Comparison of ENCODE assay signal across 1 cellular context in genomic region chr17:50934672-50935200, GRCh38.
TF ChIP-seq lines count a peak whose summit lies in the region.

No MANE protein-coding gene starts in this region.

TF ChIP-seq in K562, 482 proteins besides CTCF, POLR2A, EP300 and RAD21 (continued from another document):
- TF ChIP-seq, protein P1, sequence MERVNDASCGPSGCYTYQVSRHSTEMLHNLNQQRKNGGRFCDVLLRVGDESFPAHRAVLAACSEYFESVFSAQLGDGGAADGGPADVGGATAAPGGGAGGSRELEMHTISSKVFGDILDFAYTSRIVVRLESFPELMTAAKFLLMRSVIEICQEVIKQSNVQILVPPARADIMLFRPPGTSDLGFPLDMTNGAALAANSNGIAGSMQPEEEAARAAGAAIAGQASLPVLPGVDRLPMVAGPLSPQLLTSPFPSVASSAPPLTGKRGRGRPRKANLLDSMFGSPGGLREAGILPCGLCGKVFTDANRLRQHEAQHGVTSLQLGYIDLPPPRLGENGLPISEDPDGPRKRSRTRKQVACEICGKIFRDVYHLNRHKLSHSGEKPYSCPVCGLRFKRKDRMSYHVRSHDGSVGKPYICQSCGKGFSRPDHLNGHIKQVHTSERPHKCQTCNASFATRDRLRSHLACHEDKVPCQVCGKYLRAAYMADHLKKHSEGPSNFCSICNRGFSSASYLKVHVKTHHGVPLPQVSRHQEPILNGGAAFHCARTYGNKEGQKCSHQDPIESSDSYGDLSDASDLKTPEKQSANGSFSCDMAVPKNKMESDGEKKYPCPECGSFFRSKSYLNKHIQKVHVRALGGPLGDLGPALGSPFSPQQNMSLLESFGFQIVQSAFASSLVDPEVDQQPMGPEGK (CRISPR knock-in tag; IDR thresholded peaks at IDR 0.05; ENCODE audit: borderline replicate concordance), result no peak
- TF ChIP-seq, protein P2, sequence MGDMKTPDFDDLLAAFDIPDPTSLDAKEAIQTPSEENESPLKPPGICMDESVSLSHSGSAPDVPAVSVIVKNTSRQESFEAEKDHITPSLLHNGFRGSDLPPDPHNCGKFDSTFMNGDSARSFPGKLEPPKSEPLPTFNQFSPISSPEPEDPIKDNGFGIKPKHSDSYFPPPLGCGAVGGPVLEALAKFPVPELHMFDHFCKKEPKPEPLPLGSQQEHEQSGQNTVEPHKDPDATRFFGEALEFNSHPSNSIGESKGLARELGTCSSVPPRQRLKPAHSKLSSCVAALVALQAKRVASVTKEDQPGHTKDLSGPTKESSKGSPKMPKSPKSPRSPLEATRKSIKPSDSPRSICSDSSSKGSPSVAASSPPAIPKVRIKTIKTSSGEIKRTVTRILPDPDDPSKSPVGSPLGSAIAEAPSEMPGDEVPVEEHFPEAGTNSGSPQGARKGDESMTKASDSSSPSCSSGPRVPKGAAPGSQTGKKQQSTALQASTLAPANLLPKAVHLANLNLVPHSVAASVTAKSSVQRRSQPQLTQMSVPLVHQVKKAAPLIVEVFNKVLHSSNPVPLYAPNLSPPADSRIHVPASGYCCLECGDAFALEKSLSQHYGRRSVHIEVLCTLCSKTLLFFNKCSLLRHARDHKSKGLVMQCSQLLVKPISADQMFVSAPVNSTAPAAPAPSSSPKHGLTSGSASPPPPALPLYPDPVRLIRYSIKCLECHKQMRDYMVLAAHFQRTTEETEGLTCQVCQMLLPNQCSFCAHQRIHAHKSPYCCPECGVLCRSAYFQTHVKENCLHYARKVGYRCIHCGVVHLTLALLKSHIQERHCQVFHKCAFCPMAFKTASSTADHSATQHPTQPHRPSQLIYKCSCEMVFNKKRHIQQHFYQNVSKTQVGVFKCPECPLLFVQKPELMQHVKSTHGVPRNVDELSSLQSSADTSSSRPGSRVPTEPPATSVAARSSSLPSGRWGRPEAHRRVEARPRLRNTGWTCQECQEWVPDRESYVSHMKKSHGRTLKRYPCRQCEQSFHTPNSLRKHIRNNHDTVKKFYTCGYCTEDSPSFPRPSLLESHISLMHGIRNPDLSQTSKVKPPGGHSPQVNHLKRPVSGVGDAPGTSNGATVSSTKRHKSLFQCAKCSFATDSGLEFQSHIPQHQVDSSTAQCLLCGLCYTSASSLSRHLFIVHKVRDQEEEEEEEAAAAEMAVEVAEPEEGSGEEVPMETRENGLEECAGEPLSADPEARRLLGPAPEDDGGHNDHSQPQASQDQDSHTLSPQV (IDR thresholded peaks at IDR 0.05), result peak; percentile 92
- TF ChIP-seq, protein P3, sequence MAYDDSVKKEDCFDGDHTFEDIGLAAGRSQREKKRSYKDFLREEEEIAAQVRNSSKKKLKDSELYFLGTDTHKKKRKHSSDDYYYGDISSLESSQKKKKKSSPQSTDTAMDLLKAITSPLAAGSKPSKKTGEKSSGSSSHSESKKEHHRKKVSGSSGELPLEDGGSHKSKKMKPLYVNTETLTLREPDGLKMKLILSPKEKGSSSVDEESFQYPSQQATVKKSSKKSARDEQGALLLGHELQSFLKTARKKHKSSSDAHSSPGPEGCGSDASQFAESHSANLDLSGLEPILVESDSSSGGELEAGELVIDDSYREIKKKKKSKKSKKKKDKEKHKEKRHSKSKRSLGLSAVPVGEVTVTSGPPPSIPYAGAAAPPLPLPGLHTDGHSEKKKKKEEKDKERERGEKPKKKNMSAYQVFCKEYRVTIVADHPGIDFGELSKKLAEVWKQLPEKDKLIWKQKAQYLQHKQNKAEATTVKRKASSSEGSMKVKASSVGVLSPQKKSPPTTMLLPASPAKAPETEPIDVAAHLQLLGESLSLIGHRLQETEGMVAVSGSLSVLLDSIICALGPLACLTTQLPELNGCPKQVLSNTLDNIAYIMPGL (CRISPR knock-in tag; IDR thresholded peaks at IDR 0.05), result no peak
- no peak for TF ChIP-seq ZNF174 (CRISPR knock-in tag; IDR thresholded peaks at IDR 0.05)
- no peak for TF ChIP-seq PHB2 (IDR thresholded peaks at IDR 0.05; ENCODE audit: low read depth)
- peak; percentile 63 for TF ChIP-seq TCF3 (CRISPR knock-in tag; IDR thresholded peaks at IDR 0.05)
- no peak for TF ChIP-seq FOXK2 (conservative IDR thresholded peaks at IDR 0.05 in 1 of 2, IDR thresholded peaks at IDR 0.05 in 1 of 2; ENCODE audit: low read depth in 2 of 2)
- TF ChIP-seq ID3 (CRISPR knock-in tag; IDR thresholded peaks at IDR 0.05), result no peak
- TF ChIP-seq ID3 (tag; IDR thresholded peaks at IDR 0.05), result no peak
- no peak for TF ChIP-seq TBL1XR1 (IDR thresholded peaks at IDR 0.05; ENCODE audit: low read length in 2 of 2)
- TF ChIP-seq CHCHD3 (CRISPR knock-in tag; IDR thresholded peaks at IDR 0.05), result no peak
- TF ChIP-seq ZFP30 (CRISPR knock-in tag; IDR thresholded peaks at IDR 0.05; ENCODE audit: borderline replicate concordance), result no peak
- TF ChIP-seq MED1 (CRISPR knock-in tag; IDR thresholded peaks at IDR 0.05; ENCODE audit: borderline replicate concordance), result no peak
- no peak for TF ChIP-seq SAFB (IDR thresholded peaks at IDR 0.05; ENCODE audit: borderline replicate concordance, low read depth, low read length)
- TF ChIP-seq NEUROD1 (IDR thresholded peaks at IDR 0.05; ENCODE audit: borderline replicate concordance, low read depth, low read length, partially characterized antibody), result peak; percentile 6
- TF ChIP-seq DIDO1 (tag; IDR thresholded peaks at IDR 0.05; ENCODE audit: low read depth), result no peak
- TF ChIP-seq L3MBTL2 (IDR thresholded peaks at IDR 0.05), result peak; percentile 69; the same call in 1 of the 2 replicates
- TF ChIP-seq HDGF (IDR thresholded peaks at IDR 0.05), result peak; percentile 90
- TF ChIP-seq THRAP3 (IDR thresholded peaks at IDR 0.05; ENCODE audit: borderline replicate concordance), result no peak
- no peak for TF ChIP-seq ETS1 (conservative IDR thresholded peaks at IDR 0.05; ENCODE audit: control insufficient read depth, low read depth, low read length)
- peak; percentile 70 for TF ChIP-seq CBFA2T2 (conservative IDR thresholded peaks at IDR 0.05)
- no peak for TF ChIP-seq U2AF1 (optimal IDR thresholded peaks at IDR 0.05; ENCODE audit: low read depth, low read length)
- peak in 1 of 2 experiments; percentile 20; a peak in 1 of 4 replicates for TF ChIP-seq TRIM24 (IDR thresholded peaks at IDR 0.05)
- no peak for TF ChIP-seq NFYB (IDR thresholded peaks at IDR 0.05; ENCODE audit: extremely low read depth, insufficient read length)
- no peak for TF ChIP-seq DDX20 (tag; IDR thresholded peaks at IDR 0.05; ENCODE audit: low read depth)
- TF ChIP-seq JUNB (CRISPR knock-in tag; conservative IDR thresholded peaks at IDR 0.05), result no peak
- 0 out of 2 replicates have a peak, but pooled peaks have one; percentile 26 for TF ChIP-seq SMARCA4 (IDR thresholded peaks at IDR 0.05)
- no peak for TF ChIP-seq TAF7 (tag; IDR thresholded peaks at IDR 0.05)
- TF ChIP-seq ZFX (CRISPR knock-in tag; IDR thresholded peaks at IDR 0.05), result 0 out of 2 replicates have a peak, but pooled peaks have one; percentile 19
- no peak for TF ChIP-seq E2F4 (CRISPR knock-in tag; IDR thresholded peaks at IDR 0.05; ENCODE audit: low read depth)
- 0 out of 2 replicates have a peak, but pooled peaks have one; percentile 56 for TF ChIP-seq NFRKB (IDR thresholded peaks at IDR 0.05; ENCODE audit: low read depth)
- no peak for TF ChIP-seq ZNF263 (CRISPR knock-in tag; IDR thresholded peaks at IDR 0.05; ENCODE audit: borderline replicate concordance)
- TF ChIP-seq, protein P4, sequence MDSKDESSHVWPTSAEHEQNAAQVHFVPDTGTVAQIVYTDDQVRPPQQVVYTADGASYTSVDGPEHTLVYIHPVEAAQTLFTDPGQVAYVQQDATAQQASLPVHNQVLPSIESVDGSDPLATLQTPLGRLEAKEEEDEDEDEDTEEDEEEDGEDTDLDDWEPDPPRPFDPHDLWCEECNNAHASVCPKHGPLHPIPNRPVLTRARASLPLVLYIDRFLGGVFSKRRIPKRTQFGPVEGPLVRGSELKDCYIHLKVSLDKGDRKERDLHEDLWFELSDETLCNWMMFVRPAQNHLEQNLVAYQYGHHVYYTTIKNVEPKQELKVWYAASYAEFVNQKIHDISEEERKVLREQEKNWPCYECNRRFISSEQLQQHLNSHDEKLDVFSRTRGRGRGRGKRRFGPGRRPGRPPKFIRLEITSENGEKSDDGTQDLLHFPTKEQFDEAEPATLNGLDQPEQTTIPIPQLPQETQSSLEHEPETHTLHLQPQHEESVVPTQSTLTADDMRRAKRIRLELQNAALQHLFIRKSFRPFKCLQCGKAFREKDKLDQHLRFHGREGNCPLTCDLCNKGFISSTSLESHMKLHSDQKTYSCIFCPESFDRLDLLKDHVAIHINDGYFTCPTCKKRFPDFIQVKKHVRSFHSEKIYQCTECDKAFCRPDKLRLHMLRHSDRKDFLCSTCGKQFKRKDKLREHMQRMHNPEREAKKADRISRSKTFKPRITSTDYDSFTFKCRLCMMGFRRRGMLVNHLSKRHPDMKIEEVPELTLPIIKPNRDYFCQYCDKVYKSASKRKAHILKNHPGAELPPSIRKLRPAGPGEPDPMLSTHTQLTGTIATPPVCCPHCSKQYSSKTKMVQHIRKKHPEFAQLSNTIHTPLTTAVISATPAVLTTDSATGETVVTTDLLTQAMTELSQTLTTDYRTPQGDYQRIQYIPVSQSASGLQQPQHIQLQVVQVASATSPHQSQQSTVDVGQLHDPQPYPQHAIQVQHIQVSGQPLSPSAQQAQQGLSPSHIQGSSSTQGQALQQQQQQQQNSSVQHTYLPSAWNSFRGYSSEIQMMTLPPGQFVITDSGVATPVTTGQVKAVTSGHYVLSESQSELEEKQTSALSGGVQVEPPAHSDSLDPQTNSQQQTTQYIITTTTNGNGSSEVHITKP (IDR thresholded peaks at IDR 0.05; ENCODE audit: partially characterized antibody), result no peak
- 0 out of 2 replicates have a peak, but pooled peaks have one; percentile 64 for TF ChIP-seq MBD1 (CRISPR knock-in tag; IDR thresholded peaks at IDR 0.05)
- TF ChIP-seq CSDE1 (IDR thresholded peaks at IDR 0.05), result no peak
- peak; percentile 58; the same call in 1 of the 2 replicates for TF ChIP-seq NFE2 (IDR thresholded peaks at IDR 0.05; ENCODE audit: low read depth)
TF ChIP-seq in K562: peak in this region for 42.
